Comparison of ENCODE assay signal across 3 cellular contexts in genomic region chr3:194493997-194494927, GRCh38.
A peak's percentile ranks its signal among the peaks of the same experiment; 100 is the strongest.
TF ChIP-seq lines count a peak whose summit lies in the region.

No MANE protein-coding gene starts in this region.

TF ChIP-seq in IMR-90, 13 proteins besides CTCF, POLR2A, EP300 and RAD21:
- TF ChIP-seq MAFK (IDR thresholded peaks at IDR 0.05; ENCODE audit: low read depth, low read length), result peak; percentile 56; the same call in 1 of the 2 replicates
- peak; percentile 94 for TF ChIP-seq RCOR1 (IDR thresholded peaks at IDR 0.05; ENCODE audit: insufficient replicate concordance, low read length)
- peak; percentile 23; the same call in 1 of the 2 replicates for TF ChIP-seq CEBPB (IDR thresholded peaks at IDR 0.05; ENCODE audit: low read depth, low read length)
- peak; percentile 44; the same call in 1 of the 2 replicates for TF ChIP-seq MAZ (IDR thresholded peaks at IDR 0.05; ENCODE audit: borderline replicate concordance, low read depth, low read length)
- TF ChIP-seq BHLHE40 (IDR thresholded peaks at IDR 0.05; ENCODE audit: low read depth, low read length), result 0 out of 2 replicates have a peak, but pooled peaks have one; percentile 18
- TF ChIP-seq FOS (IDR thresholded peaks at IDR 0.05; ENCODE audit: low read depth, low read length), result peak; percentile 67; the same call in 1 of the 2 replicates
- peak; percentile 8; the same call in 1 of the 2 replicates for TF ChIP-seq SMC3 (IDR thresholded peaks at IDR 0.05; ENCODE audit: low read depth, low read length)

TF ChIP-seq in SK-N-SH, 30 proteins besides CTCF, POLR2A, EP300 and RAD21:
- TF ChIP-seq FOSL2 (IDR thresholded peaks at IDR 0.05; ENCODE audit: borderline replicate concordance, low read depth) (peak; percentile 32; the same call in 1 of the 2 replicates), PBX3 (IDR thresholded peaks at IDR 0.05) (peak; percentile 17; the same call in 1 of the 2 replicates), TCF12 (IDR thresholded peaks at IDR 0.05) (peak; percentile 40; the same call in 1 of the 2 replicates)

TF ChIP-seq in endothelial cell of umbilical vein, 7 proteins besides CTCF, POLR2A, EP300 and RAD21:
- TF ChIP-seq FOS (IDR thresholded peaks at IDR 0.05; ENCODE audit: borderline replicate concordance, insufficient read depth, low read length), result peak; percentile 11
- peak; percentile 57 for TF ChIP-seq GATA2 (IDR thresholded peaks at IDR 0.05; ENCODE audit: insufficient read depth, insufficient read length, low read depth, low read length)
